8 cellular contexts compared by ENCODE assay signal in genomic region chr5:33891731-33892418, GRCh38. TPM values are rescaled to one million over a fixed set of nuclear protein-coding genes. Genes with fewer than 3 reads are reported as not detected.
DNase-seq lines count a peak whose midpoint lies in the region; ATAC-seq lines count a peak whose summit lies in the region.

TSS of gene ADAMTS12 (minus strand) at chr5:33891990. CDS start at chr5:33891856, 134 bp downstream.

- H2AFZ ChIP-seq in trophoblast cell (ENCODE audit: insufficient read depth, low read length, poor library complexity) = peak within 1 kb of the TSS; percentile 75

- H3K27ac ChIP-seq in SJCRH30 = peak within 1 kb of the TSS; percentile 96
- peak within 1 kb of the TSS; percentile 64 for H3K27ac ChIP-seq in trophoblast cell (ENCODE audit: low read depth, low read length)

- H2BK12ac ChIP-seq in trophoblast cell (ENCODE audit: low read length) = peak within 1 kb of the TSS; percentile 18

- no peaks in the 10 kb centered on the region for H3K9me3 ChIP-seq in SJCRH30 (replicated peaks)
- H3K9me3 ChIP-seq in trophoblast cell (ENCODE audit: insufficient read depth, low read depth, low read length) = no peaks in the 10 kb centered on the region

- no CpG with 5 or more reads among the region's 40 CpGs for WGBS in trophoblast cell (ENCODE audit: extremely low coverage, insufficient coverage, insufficient read length)

- H3K23ac ChIP-seq in trophoblast cell (ENCODE audit: low read length) = no peak within 1 kb of the TSS

- H2BK5ac ChIP-seq in trophoblast cell (ENCODE audit: low read depth, low read length, poor library complexity) = peak within 1 kb of the TSS; percentile 66

- H3K79me1 ChIP-seq in trophoblast cell (ENCODE audit: low read length) = peaks cover 6% of the 10 kb centered on the region

- no peaks in the 10 kb centered on the region for H3K79me2 ChIP-seq in trophoblast cell (ENCODE audit: control insufficient read depth, insufficient read depth, low read length, poor library complexity)

- ATAC-seq in GM19328 (IDR thresholded peaks at IDR 0.05; ENCODE audit: unreplicated experiment) = peak; percentile 43

- DNase-seq in SJCRH30 (peak; percentile 88 to 93), glomerular endothelial cell (ENCODE audit: extremely low read depth, low read depth, low spot score) (no peak), trophoblast cell (no peak), 8988T (no peak), NCI-H1694 (lab: John Stamatoyannopoulos, UW) (no peak)
- DNase-seq in activated CD4-positive, alpha-beta T cell treated with anti-CD3 and anti-CD28 coated beads, Interleukin-2, amount 50 U/mL, for 4 hours = no peak
- no peak for DNase-seq in stimulated activated CD4-positive, alpha-beta T cell treated with anti-CD3 and anti-CD28 coated beads, Interleukin-4, amount 100 ng/mL, for 4 hours

- peak within 1 kb of the TSS; percentile 30 for H3K9ac ChIP-seq in trophoblast cell (ENCODE audit: low read length)

- H3K36me3 ChIP-seq in SJCRH30 (peaks cover 2% of the 10 kb centered on the region; the same call in 1 of the 2 replicates), trophoblast cell (ENCODE audit: control insufficient read depth in 1 of 2, insufficient read depth in 2 of 2, low read length in 2 of 2) (no peaks in the 10 kb centered on the region)

- H4K8ac ChIP-seq in trophoblast cell (ENCODE audit: low read depth, low read length) = peak within 1 kb of the TSS; percentile 22

- H3K27me3 ChIP-seq in SJCRH30 = no peaks in the 10 kb centered on the region
- H3K27me3 ChIP-seq in trophoblast cell (ENCODE audit: insufficient read depth, low read length) = no peaks in the 10 kb centered on the region

- H3K4ac ChIP-seq in trophoblast cell (ENCODE audit: low read depth, low read length) = no peak within 1 kb of the TSS

- H4K12ac ChIP-seq in trophoblast cell (ENCODE audit: low read depth, low read length) = peak within 1 kb of the TSS; percentile 22

- H2BK120ac ChIP-seq in trophoblast cell (ENCODE audit: insufficient read depth, low read length, poor library complexity) = peak within 1 kb of the TSS; percentile 15

- no peak within 1 kb of the TSS for H3K18ac ChIP-seq in trophoblast cell (ENCODE audit: low read length)

- H2AK5ac ChIP-seq in trophoblast cell (ENCODE audit: low read length) = no peak within 1 kb of the TSS

- H3K4me1 ChIP-seq in SJCRH30 = peaks cover 7% of the 10 kb centered on the region; the same call in 1 of the 2 replicates
- H3K4me1 ChIP-seq in trophoblast cell (ENCODE audit: control insufficient read depth in 1 of 2, insufficient read depth in 2 of 2, low read length in 2 of 2) = peaks cover 6 to 13% of the 10 kb centered on the region in 2 experiments

- H3K4me2 ChIP-seq in trophoblast cell (ENCODE audit: low read length) = peak within 1 kb of the TSS; percentile 71

- peak within 1 kb of the TSS; percentile 63 for H4K91ac ChIP-seq in trophoblast cell (ENCODE audit: low read depth, low read length)

- peak within 1 kb of the TSS; percentile 70 for H3K4me3 ChIP-seq in SJCRH30
- peak within 1 kb of the TSS; percentile 65 for H3K4me3 ChIP-seq in trophoblast cell (ENCODE audit: low read depth, low read length)

- H3K14ac ChIP-seq in trophoblast cell (ENCODE audit: low read length) = peak within 1 kb of the TSS; percentile 36

RNA-seq across cellular contexts. Expression of gene ADAMTS12, which starts in this region (rescaled TPM):
- 16.8 and 17.5 TPM in 2 replicates for total RNA-seq in SJCRH30 (2014; rRNA removed; shearing (Covaris generic))
- 4.3 and 10.9 TPM in 2 replicates for total RNA-seq in glomerular endothelial cell
- 4.7 and 4.8 TPM in 2 replicates for polyA plus RNA-seq in trophoblast cell (2013)

Comparison
In these comparisons a context has a peak if more than half of its experiments do, and no peak if none do; other contexts are left out.
1. DNase-seq: peak in SJCRH30 (2 of 2); none in glomerular endothelial cell (single experiment), trophoblast cell (0 of 2), 8988T (single experiment), activated CD4-positive, alpha-beta T cell treated with anti-CD3 and anti-CD28 coated beads, Interleukin-2, amount 50 U/mL, for 4 hours (0 of 2), NCI-H1694 (single experiment) and stimulated activated CD4-positive, alpha-beta T cell treated with anti-CD3 and anti-CD28 coated beads, Interleukin-4, amount 100 ng/mL, for 4 hours (0 of 2).